In genomic region chr16:82582971-82583370, GRCh38 we compare ENCODE assay signal across 22 cellular contexts. TPM values are rescaled to one million over a fixed set of nuclear protein-coding genes. Genes with fewer than 3 reads are reported as not detected.
"Had no signal": no experiment of that assay in that cellular context is flagged by ENCODE, and none has a peak within 500 bp of the region (broad histone marks: within the 10 kb centered on the region; RNA-seq: fewer than 3 reads in every experiment).

No MANE protein-coding gene starts in this region.

- H3K4me1 ChIP-seq: lower lobe of right lung, pancreas, right atrium auricular region, tibial artery, upper lobe of left lung had no signal

- H3K4me3 ChIP-seq: lower lobe of right lung, pancreas, right atrium auricular region, stomach, tibial artery, upper lobe of left lung had no signal

- ATAC-seq: left ventricle myocardium superior; lower lobe of right lung; natural killer cell; pancreas; sciatic nerve; stimulated activated effector memory CD8-positive, alpha-beta T cell treated with anti-CD3 and anti-CD28 coated beads, Interleukin-12 subunit alpha, Interleukin-12 subunit beta, amount 100 ng/mL, for 72 hours had no signal

- H3K27me3 ChIP-seq: pancreas, right atrium auricular region, stomach, tibial artery, upper lobe of left lung had no signal

- H3K9me3 ChIP-seq: lower lobe of right lung, pancreas, right atrium auricular region, stomach, tibial artery, upper lobe of left lung had no signal

- FAIRE-seq: frontal cortex, pancreas, urothelium cell line had no signal

- H3K36me3 ChIP-seq: lower lobe of right lung, pancreas, right atrium auricular region, stomach, tibial artery, upper lobe of left lung had no signal

- DNase-seq: cortex of kidney; effector CD4-positive, alpha-beta T cell; hypothalamus; immature natural killer cell; islet precursor cell; kidney glomerular epithelial cell; left ventricle myocardium superior; lower lobe of right lung; natural killer cell; occipital lobe; pancreas; stimulated activated CD4-positive, alpha-beta T cell treated with anti-CD3 and anti-CD28 coated beads, Interleukin-2, amount 100 ng/mL, for 24 hours; stimulated activated CD4-positive, alpha-beta T cell treated with anti-CD3 and anti-CD28 coated beads, Interleukin-4, amount 100 ng/mL, for 24 hours; stimulated activated naive CD4-positive, alpha-beta T cell treated with Interleukin-2 at 50 U/mL for 16 hours; stomach; tibial artery; upper lobe of left lung had no signal

- H3K27ac ChIP-seq: lower lobe of right lung, pancreas, right atrium auricular region, stomach, tibial artery, upper lobe of left lung had no signal

RNA-seq across cellular contexts. Expression of gene CDH13, which starts 43.8 kb away (rescaled TPM):
- total RNA-seq: natural killer cell had no signal
- polyA plus RNA-seq: immature natural killer cell had no signal
